19 cellular contexts compared by ENCODE assay signal in the genomic region with DNA sequence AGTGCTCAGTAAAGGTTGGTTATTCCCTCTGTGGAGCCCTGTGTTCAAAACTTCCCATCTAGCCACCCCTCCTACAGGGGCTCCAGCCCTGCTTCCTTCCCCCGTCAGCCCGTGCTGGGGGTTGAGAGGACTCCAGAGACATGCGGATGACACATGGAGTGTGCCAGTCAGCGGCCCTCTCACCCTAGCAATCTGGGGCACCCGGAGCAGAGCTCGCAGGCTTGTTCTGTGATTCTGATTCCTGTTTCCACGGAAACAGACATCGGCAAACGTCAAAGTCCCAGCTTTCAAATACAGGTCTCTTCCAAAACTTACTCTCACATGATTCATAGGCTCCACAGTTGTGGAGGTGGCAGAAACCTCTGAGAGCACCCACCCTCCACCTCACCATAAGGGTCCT.
"Had no signal": no experiment of that assay in that cellular context is flagged by ENCODE, and none has a peak within 500 bp of the region (broad histone marks: within the 10 kb centered on the region; RNA-seq: fewer than 3 reads in every experiment).

No MANE protein-coding gene starts in this region.

- FAIRE-seq: colon, islet of Langerhans had no signal

- H3K4me3 ChIP-seq: heart left ventricle, left lung, lower lobe of right lung, neural progenitor cell, prostate gland, right lobe of liver, testis, tibial nerve, upper lobe of right lung had no signal

- H3K27me3 ChIP-seq: heart left ventricle, left lung, neural progenitor cell, right lobe of liver, testis, tibial nerve, upper lobe of right lung had no signal

- H3K9ac ChIP-seq: neural progenitor cell, parathyroid adenoma had no signal

- H3K4me2 ChIP-seq: neural progenitor cell had no signal

- ATAC-seq: foreskin keratinocyte, heart left ventricle, right lobe of liver had no signal

- H3K4me1 ChIP-seq: foreskin keratinocyte, parathyroid adenoma, prostate gland, right lobe of liver, testis had no signal

- H3K9me3 ChIP-seq: heart left ventricle, left lung, lower lobe of right lung, prostate gland, right lobe of liver, testis, tibial nerve, upper lobe of right lung had no signal

- H3K36me3 ChIP-seq: heart left ventricle, left lung, lower lobe of right lung, neural progenitor cell, prostate gland, right lobe of liver, tibial nerve, upper lobe of right lung had no signal

- H2AFZ ChIP-seq: neural progenitor cell, parathyroid adenoma had no signal

- DNase-seq: dermis blood vessel endothelial cell; foreskin keratinocyte; heart left ventricle; kidney glomerular epithelial cell; left lung; lower lobe of right lung; midbrain; retina; stimulated activated CD4-positive, alpha-beta T cell treated with anti-CD3 and anti-CD28 coated beads, Interleukin-4, amount 100 ng/mL, for 1 hour; stimulated activated CD8-positive, alpha-beta memory T cell treated with anti-CD3 and anti-CD28 coated beads, Interleukin-4, amount 100 ng/mL, for 48 hours; testis; upper lobe of right lung had no signal

- H3K79me2 ChIP-seq: parathyroid adenoma had no signal

- H3K27ac ChIP-seq: foreskin keratinocyte, left lung, lower lobe of right lung, neural progenitor cell, parathyroid adenoma, prostate gland, right lobe of liver, testis, tibial nerve, upper lobe of right lung had no signal
